Comparison of ENCODE assay signal across 8 cellular contexts in the genomic region with DNA sequence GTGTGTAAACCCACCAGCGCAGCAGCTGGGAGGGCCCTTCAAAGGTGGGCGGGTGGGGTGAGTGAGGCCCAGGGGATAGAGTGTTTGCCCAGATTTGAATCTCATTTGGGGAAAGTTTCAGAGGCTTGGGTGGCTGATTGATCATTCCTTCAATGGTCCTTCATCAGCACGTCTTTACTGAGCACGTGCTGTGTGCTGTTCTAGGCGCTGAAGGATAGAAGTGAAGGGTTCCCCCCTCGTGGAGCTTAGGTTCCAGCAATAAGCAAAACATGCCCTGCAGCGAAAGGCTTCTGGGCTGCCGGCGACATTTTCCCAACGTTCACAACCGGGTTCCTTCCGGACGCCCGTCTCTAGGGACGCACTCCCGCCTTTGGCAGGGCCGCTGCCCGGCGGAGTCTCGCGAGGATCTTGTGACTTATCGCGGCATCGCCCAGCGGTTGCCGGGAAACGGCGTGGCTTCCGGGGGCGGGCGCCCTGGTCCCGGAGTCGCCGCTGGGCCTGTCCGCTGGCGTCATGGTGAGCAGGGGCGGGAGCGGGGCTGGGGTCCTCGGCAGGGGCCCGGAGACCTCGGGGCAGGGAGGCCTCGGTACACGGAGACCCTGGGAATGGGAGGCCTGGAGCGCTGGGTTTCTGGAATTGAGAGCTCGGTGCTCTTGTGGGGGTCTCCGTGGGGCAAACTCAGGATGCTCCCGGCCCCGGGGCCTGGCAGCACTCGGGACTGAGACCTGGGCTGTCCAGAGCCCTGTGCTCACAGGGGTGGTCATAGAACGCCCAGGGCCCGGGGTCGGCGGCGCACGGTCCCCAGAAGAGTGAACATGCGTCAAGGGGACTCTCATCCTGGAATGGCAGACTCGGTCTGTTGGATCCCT. TPM values are rescaled to one million over a fixed set of nuclear protein-coding genes. Genes with fewer than 3 reads are reported as not detected.
A peak's percentile ranks its signal among the peaks of the same experiment; 100 is the strongest.
DNase-seq lines count a peak whose midpoint lies in the region; ATAC-seq and TF ChIP-seq lines count a peak whose summit lies in the region.

No MANE protein-coding gene starts in this region.

- no peak overlapping the region for H3K4me3 Mint-ChIP-seq in neural progenitor cell

- no peaks in the 10 kb centered on the region for H3K36me3 Mint-ChIP-seq in neural progenitor cell

- H3K9ac ChIP-seq in KMS-11 (no peak overlapping the region; the same call in 1 of the 2 replicates), neural progenitor cell (no peak overlapping the region), stomach smooth muscle (ENCODE audit: low read length in 2 of 2) (peak overlapping the region; percentile 86 to 94)

- H2AFZ ChIP-seq in KMS-11 (ENCODE audit: low read depth) (0 out of 2 replicates have a peak overlapping the region, but pooled peaks have one; percentile 2), neural progenitor cell (replicated peaks) (no peak overlapping the region)

- H3K4me1 ChIP-seq in KMS-11 (ENCODE audit: low read depth, poor library complexity, severe bottlenecking) (peaks cover 12% of the 10 kb centered on the region), neural progenitor cell (peaks cover 17% of the 10 kb centered on the region), stomach smooth muscle (ENCODE audit: control insufficient read depth, insufficient read depth, low read length) (peaks cover 25% of the 10 kb centered on the region)

- H3K4me1 Mint-ChIP-seq in neural progenitor cell, result peaks cover 22% of the 10 kb centered on the region

- H3K27me3 ChIP-seq in KMS-11 (ENCODE audit: insufficient read depth, low read depth), result peaks cover 22% of the 10 kb centered on the region
- peaks cover 32% of the 10 kb centered on the region for H3K27me3 ChIP-seq in neural progenitor cell
- no peaks in the 10 kb centered on the region for H3K27me3 ChIP-seq in stomach smooth muscle (ENCODE audit: control insufficient read depth in 1 of 2, insufficient read depth in 2 of 2, low read length in 2 of 2)

- H4K20me1 ChIP-seq in KMS-11 (ENCODE audit: insufficient read depth) (no peaks in the 10 kb centered on the region), neural progenitor cell (ENCODE audit: low read depth) (no peaks in the 10 kb centered on the region)

- H3K27me3 Mint-ChIP-seq in neural progenitor cell (ENCODE audit: insufficient read depth, low read depth), result peaks cover 12% of the 10 kb centered on the region

- no peaks in the 10 kb centered on the region for H3K79me2 ChIP-seq in KMS-11 (ENCODE audit: insufficient read depth, low read depth)
- H3K79me2 ChIP-seq in neural progenitor cell (ENCODE audit: low read depth), result no peaks in the 10 kb centered on the region

- no peaks in the 10 kb centered on the region for H3K9me3 Mint-ChIP-seq in neural progenitor cell

- no peak overlapping the region for H3K27ac ChIP-seq in KMS-11
- no peak overlapping the region for H3K27ac ChIP-seq in neural progenitor cell
- H3K27ac ChIP-seq in stomach smooth muscle (ENCODE audit: low read length), result peak overlapping the region; percentile 53

- H3F3A ChIP-seq in neural progenitor cell (ENCODE audit: low read depth), result peaks cover 33% of the 10 kb centered on the region

- H3K4me2 ChIP-seq in KMS-11 (peak overlapping the region; percentile 15; the same call in 1 of the 2 replicates), neural progenitor cell (peak overlapping the region; percentile 34)

- ATAC-seq in GM19452 (IDR thresholded peaks at IDR 0.05; ENCODE audit: unreplicated experiment), result peak; percentile 72

- TF ChIP-seq CTCF in KMS-11 (conservative IDR thresholded peaks at IDR 0.05; ENCODE audit: low read depth, low read length) (no peak), fibroblast of villous mesenchyme (IDR thresholded peaks at IDR 0.05; ENCODE audit: insufficient read depth, low read depth, low read length) (no peak), neural progenitor cell (IDR thresholded peaks at IDR 0.05) (no peak)

- H3K9me3 ChIP-seq in neural progenitor cell (ENCODE audit: low read depth) (no peaks in the 10 kb centered on the region), stomach smooth muscle (ENCODE audit: control insufficient read depth in 2 of 2, low read length in 2 of 2) (no peaks in the 10 kb centered on the region)

- peak in 13 of 14 donors; percentile 29 to 89 (median 74) for DNase-seq in C1 segment of cervical spinal cord (lab: John Stamatoyannopoulos, UW)
- peak; percentile 91 for DNase-seq in RKO (ENCODE audit: low spot score)
- DNase-seq in activated effector memory CD4-positive, alpha-beta T cell treated with anti-CD3 and anti-CD28 coated beads, Interleukin-2, amount 50 U/mL, for 16 hours, result peak; percentile 92
- peak; percentile 87 for DNase-seq in fibroblast of villous mesenchyme (ENCODE audit: low read depth)
- DNase-seq in neural progenitor cell (ENCODE audit: low spot score), result peak; percentile 60

- H3K4me3 ChIP-seq in KMS-11 (IDR thresholded peaks at IDR 0.05; ENCODE audit: insufficient read depth, low read depth, low read length) (no peak overlapping the region), fibroblast of villous mesenchyme (ENCODE audit: low read depth, low read length) (peak overlapping the region; percentile 66), neural progenitor cell (peak overlapping the region; percentile 11), stomach smooth muscle (ENCODE audit: low read length in 2 of 2) (peak overlapping the region; percentile 83 to 90)

- no peak overlapping the region for H3K27ac Mint-ChIP-seq in neural progenitor cell

- no peaks in the 10 kb centered on the region for H3K36me3 ChIP-seq in KMS-11 (ENCODE audit: insufficient read depth)
- H3K36me3 ChIP-seq in neural progenitor cell, result no peaks in the 10 kb centered on the region
- no peaks in the 10 kb centered on the region for H3K36me3 ChIP-seq in stomach smooth muscle (ENCODE audit: control insufficient read depth in 2 of 2, insufficient read depth in 2 of 2, low read length in 2 of 2)

RNA-seq across cellular contexts. Expression of gene DBNDD1, which starts 3.2 kb away (rescaled TPM):
- total RNA-seq in fibroblast of villous mesenchyme, result 0.64 and 0.86 TPM in 2 replicates
- total RNA-seq in neural progenitor cell (ENCODE audit: low replicate concordance), result 5.2 and 19.4 TPM in 2 replicates

RNA-seq across cellular contexts. Expression of gene PRDM7, which starts 54.7 kb away (rescaled TPM):
- total RNA-seq in fibroblast of villous mesenchyme, result not detected in 2 replicates
- total RNA-seq in neural progenitor cell (ENCODE audit: low replicate concordance), result not detected in 2 replicates

Comparison
In these comparisons a context has a peak if more than half of its experiments do, and no peak if none do; other contexts are left out.
1. H3K9ac ChIP-seq: peak in stomach smooth muscle (2 of 2); none in KMS-11 (single experiment) and neural progenitor cell (single experiment).
2. Peak in every context shown above with its lines, with median percentiles within 50 percentile points of each other: DNase-seq.